In genomic region chr22:25282346-25282670, GRCh38 we compare ENCODE assay signal across 12 cellular contexts.
DNase-seq lines count a peak whose midpoint lies in the region; ATAC-seq and TF ChIP-seq lines count a peak whose summit lies in the region.
"Had no signal": no experiment of that assay in that cellular context is flagged by ENCODE, and none has a peak within 500 bp of the region (broad histone marks: within the 10 kb centered on the region; RNA-seq: fewer than 3 reads in every experiment).

No MANE protein-coding gene starts in this region.

- POLR2A ChIA-PET in WTC11 (lab: Charles Lee) = no interaction called here

- CTCF ChIA-PET in WTC11 (lab: Charles Lee) = interaction anchor here (0.6 to 3.3 kb wide), 4 partner anchors 46 to 360 kb away, joined by 3 to 24 read pairs (median 6); no protein-coding TSS in a partner anchor

- no peak for TF ChIP-seq EP300 in esophagus muscularis mucosa (IDR thresholded peaks at IDR 0.05)

- H3K9me3 ChIP-seq in iPS DF 6.9 (ENCODE audit: control insufficient read depth, insufficient read depth, low read length) (no peaks in the 10 kb centered on the region), esophagus muscularis mucosa (no peaks in the 10 kb centered on the region)
- H3K9me3 ChIP-seq: SJCRH30, thyroid gland had no signal

- peak overlapping the region; percentile 81; the same call in 1 of the 2 replicates for H3K4me3 ChIP-seq in iPS DF 6.9 (ENCODE audit: low read length)
- no peak overlapping the region for H3K4me3 ChIP-seq in esophagus muscularis mucosa
- H3K4me3 ChIP-seq: SJCRH30, thyroid gland had no signal

- ATAC-seq in WTC11 (peak; percentile 68), GM19351 (IDR thresholded peaks at IDR 0.05; ENCODE audit: unreplicated experiment) (no peak), GM18511 (IDR thresholded peaks at IDR 0.05; ENCODE audit: unreplicated experiment) (no peak)

- H3K36me3 Mint-ChIP-seq in T-helper 2 cell treated with Interferon-gamma antibody and Interleukin-4, amounts not matched to agents 5 μg/mL and 100 μg/mL, for 36 hours (ENCODE audit: low read depth) = no peaks in the 10 kb centered on the region
- H3K36me3 Mint-ChIP-seq in WTC11 = no peaks in the 10 kb centered on the region

- no peak overlapping the region for H3K27ac Mint-ChIP-seq in T-helper 2 cell treated with Interferon-gamma antibody and Interleukin-4, amounts not matched to agents 5 μg/mL and 100 μg/mL, for 36 hours
- no peak overlapping the region for H3K27ac Mint-ChIP-seq in WTC11

- H3K4me1 ChIP-seq in iPS DF 6.9 (ENCODE audit: control insufficient read depth, insufficient read depth, low read length) (no peaks in the 10 kb centered on the region), esophagus muscularis mucosa (peaks cover 4 to 14% (median 11%) of the 10 kb centered on the region in 4 donors)
- H3K4me1 ChIP-seq: SJCRH30 had no signal

- no peak for DNase-seq in T-helper 2 cell treated with Interferon-gamma antibody and Interleukin-4, amounts not matched to agents 5 μg/mL and 100 μg/mL, for 36 hours (ENCODE audit: low spot score)
- DNase-seq in T-helper 2 cell (no peak), WTC11 (ENCODE audit: low spot score) (no peak), iPS DF 6.9 (ENCODE audit: low read depth, low spot score) (no peak), retina (peak; percentile 58), esophagus muscularis mucosa (ENCODE audit: extremely low spot score) (no peak)
- DNase-seq: HCEC 1CT, NCI-H1417 treated with DMSO at 0.1 percent for 48 hours, SJCRH30 had no signal

- H3K4me1 Mint-ChIP-seq in T-helper 2 cell treated with Interferon-gamma antibody and Interleukin-4, amounts not matched to agents 5 μg/mL and 100 μg/mL, for 36 hours (ENCODE audit: low read depth) = peaks cover 2% of the 10 kb centered on the region
- peaks cover 10% of the 10 kb centered on the region for H3K4me1 Mint-ChIP-seq in WTC11

- H3K27me3 Mint-ChIP-seq in T-helper 2 cell treated with Interferon-gamma antibody and Interleukin-4, amounts not matched to agents 5 μg/mL and 100 μg/mL, for 36 hours (ENCODE audit: low read depth) = peaks cover 59% of the 10 kb centered on the region
- H3K27me3 Mint-ChIP-seq in WTC11 (ENCODE audit: low read depth) = peaks cover 66% of the 10 kb centered on the region

- WGBS in iPS DF 6.9 (ENCODE audit: insufficient coverage, insufficient read length) = no CpG with 5 or more reads among the region's 17 CpGs
- WGBS in esophagus muscularis mucosa = 0% methylated on average over 15 of the region's 17 CpGs

- intact Hi-C loops in esophagus muscularis mucosa (cut with DNase I) = no loop called here

- no peaks in the 10 kb centered on the region for H3K36me3 ChIP-seq in iPS DF 6.9 (ENCODE audit: control insufficient read depth, insufficient read depth, low read length)
- no peaks in the 10 kb centered on the region for H3K36me3 ChIP-seq in esophagus muscularis mucosa
- H3K36me3 ChIP-seq: SJCRH30, thyroid gland had no signal

- H3K27ac ChIP-seq in iPS DF 6.9 (ENCODE audit: low read length) = no peak overlapping the region
- no peak overlapping the region for H3K27ac ChIP-seq in esophagus muscularis mucosa (replicated peaks in 1 of 4)
- H3K27ac ChIP-seq: SJCRH30, thyroid gland had no signal

- TF ChIP-seq POLR2A in esophagus muscularis mucosa (IDR thresholded peaks at IDR 0.05; ENCODE audit: low read depth) = no peak

- peaks cover 12% of the 10 kb centered on the region for H3K27me3 ChIP-seq in iPS DF 6.9 (ENCODE audit: control insufficient read depth, insufficient read depth, low read length)
- peaks cover 0 to 73% (median 23%) of the 10 kb centered on the region in 4 donors for H3K27me3 ChIP-seq in esophagus muscularis mucosa

- H3K9me3 Mint-ChIP-seq in T-helper 2 cell treated with Interferon-gamma antibody and Interleukin-4, amounts not matched to agents 5 μg/mL and 100 μg/mL, for 36 hours = no peaks in the 10 kb centered on the region
- no peaks in the 10 kb centered on the region for H3K9me3 Mint-ChIP-seq in WTC11

- peak overlapping the region; percentile 56 for H3K4me3 Mint-ChIP-seq in T-helper 2 cell treated with Interferon-gamma antibody and Interleukin-4, amounts not matched to agents 5 μg/mL and 100 μg/mL, for 36 hours
- peak overlapping the region; percentile 87 for H3K4me3 Mint-ChIP-seq in WTC11

- TF ChIP-seq CTCF in WTC11 (IDR thresholded peaks at IDR 0.05) = no peak
- TF ChIP-seq CTCF in esophagus muscularis mucosa (IDR thresholded peaks at IDR 0.05) = no peak

TF ChIP-seq in WTC11, 78 proteins besides CTCF, POLR2A, EP300 and RAD21:
- no peak for TF ChIP-seq ZBTB21 (CRISPR knock-in tag; IDR thresholded peaks at IDR 0.05; ENCODE audit: borderline replicate concordance)
- TF ChIP-seq HMGA2 (CRISPR knock-in tag; IDR thresholded peaks at IDR 0.05) = no peak
- TF ChIP-seq ZBTB43 (CRISPR knock-in tag; IDR thresholded peaks at IDR 0.05) = no peak
- no peak for TF ChIP-seq ERG (CRISPR knock-in tag; IDR thresholded peaks at IDR 0.05)
- TF ChIP-seq ZNF138 (CRISPR knock-in tag; conservative IDR thresholded peaks at IDR 0.05) = no peak
